Comparison of ENCODE assay signal across 1 cellular context in genomic region chr22:31489632-31490495, GRCh38.
TF ChIP-seq lines count a peak whose summit lies in the region.

TSS of gene EIF4ENIF1 (minus strand) at chr22:31489842. CDS start at chr22:31488718, 1,124 bp downstream.

TF ChIP-seq in SK-N-SH, 30 proteins besides CTCF, POLR2A, EP300 and RAD21 (continued from another document):
- 0 out of 2 replicates have a peak, but pooled peaks have one; percentile 11 for TF ChIP-seq POLR2AphosphoS5 (IDR thresholded peaks at IDR 0.05; ENCODE audit: low read depth, low read length)
- peak; percentile 11; the same call in 1 of the 2 replicates for TF ChIP-seq ELF1 (IDR thresholded peaks at IDR 0.05)
